Comparison of ENCODE assay signal across 9 cellular contexts in the genomic region with DNA sequence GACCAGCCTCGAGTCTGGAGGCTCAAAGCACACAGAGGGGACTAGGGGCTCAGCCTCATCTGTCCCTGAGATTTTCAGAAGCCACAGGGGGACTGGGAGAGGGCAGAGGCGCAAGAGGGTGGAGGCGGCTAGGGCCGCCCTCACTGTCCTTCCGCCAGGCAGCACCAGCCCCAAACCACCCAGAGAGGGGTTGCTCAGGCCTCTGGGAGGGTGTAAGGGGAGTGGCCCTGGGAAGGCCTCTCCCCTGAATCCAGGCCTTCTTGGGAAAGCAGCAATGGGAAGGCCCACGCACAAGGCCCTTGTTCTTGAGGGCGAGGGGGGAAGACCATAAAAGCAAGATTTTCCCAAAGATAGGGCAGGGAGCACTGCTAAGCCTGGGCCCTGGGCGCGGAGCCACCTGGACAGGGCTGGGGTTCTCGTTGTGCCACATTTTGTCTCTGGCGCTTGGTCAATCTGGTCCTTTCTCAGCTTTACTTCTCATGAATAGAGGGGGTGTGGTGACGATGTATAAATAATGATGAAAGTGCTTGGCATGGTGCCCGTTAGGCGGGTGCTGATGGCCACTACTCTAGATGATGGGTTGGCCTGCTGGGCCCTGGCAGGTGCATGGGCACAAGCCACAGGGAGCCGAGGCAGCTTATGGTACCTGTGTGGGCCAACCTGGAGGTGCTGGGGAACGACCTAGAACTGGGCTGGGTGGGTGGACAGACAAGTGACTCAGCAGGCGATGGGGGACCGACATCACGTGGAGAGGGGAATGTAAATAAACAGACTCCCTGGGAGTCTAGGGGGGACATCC. TPM values are rescaled to one million over a fixed set of nuclear protein-coding genes. Genes with fewer than 3 reads are reported as not detected.
A peak's percentile ranks its signal among the peaks of the same experiment; 100 is the strongest.
DNase-seq lines count a peak whose midpoint lies in the region; ATAC-seq and TF ChIP-seq lines count a peak whose summit lies in the region.
"Had no signal": no experiment of that assay in that cellular context is flagged by ENCODE, and none has a peak within 500 bp of the region (broad histone marks: within the 10 kb centered on the region; RNA-seq: fewer than 3 reads in every experiment).

No MANE protein-coding gene starts in this region.

- H3K4me1 Mint-ChIP-seq in effector memory CD8-positive, alpha-beta T cell (ENCODE audit: low read depth in 2 of 2), result peaks cover 26 to 37% of the 10 kb centered on the region in 2 donors
- H3K4me1 Mint-ChIP-seq in naive thymus-derived CD4-positive, alpha-beta T cell, result peaks cover 34 to 61% (median 52%) of the 10 kb centered on the region in 7 donors
- H3K4me1 Mint-ChIP-seq in activated CD8-positive, alpha-beta T cell treated with anti-CD3 and anti-CD28 coated beads for 36 hours (ENCODE audit: low read depth), result peaks cover 36% of the 10 kb centered on the region

- H3K27me3 ChIP-seq in naive thymus-derived CD4-positive, alpha-beta T cell (ENCODE audit: control insufficient read depth in 2 of 2, insufficient read depth in 2 of 2, low read length in 2 of 2), result no peaks in the 10 kb centered on the region

- H3K4me3 ChIP-seq in naive thymus-derived CD4-positive, alpha-beta T cell (ENCODE audit: low read length), result no peak overlapping the region

- no peaks in the 10 kb centered on the region for H3K9me3 Mint-ChIP-seq in effector memory CD8-positive, alpha-beta T cell
- no peaks in the 10 kb centered on the region for H3K9me3 Mint-ChIP-seq in naive thymus-derived CD4-positive, alpha-beta T cell
- no peaks in the 10 kb centered on the region for H3K9me3 Mint-ChIP-seq in activated CD8-positive, alpha-beta T cell treated with anti-CD3 and anti-CD28 coated beads for 36 hours

- peaks cover 12 to 36% of the 10 kb centered on the region in 2 donors for H3K4me1 ChIP-seq in naive thymus-derived CD4-positive, alpha-beta T cell (ENCODE audit: control insufficient read depth in 2 of 2, insufficient read depth in 2 of 2, low read length in 2 of 2)

- H3K36me3 Mint-ChIP-seq in effector memory CD8-positive, alpha-beta T cell (ENCODE audit: insufficient read depth), result peaks cover 10% of the 10 kb centered on the region
- peaks cover 0 to 20% (median 3%) of the 10 kb centered on the region in 5 donors for H3K36me3 Mint-ChIP-seq in naive thymus-derived CD4-positive, alpha-beta T cell
- peaks cover 18% of the 10 kb centered on the region for H3K36me3 Mint-ChIP-seq in activated CD8-positive, alpha-beta T cell treated with anti-CD3 and anti-CD28 coated beads for 36 hours (ENCODE audit: low read depth)

- H3K27ac Mint-ChIP-seq in effector memory CD8-positive, alpha-beta T cell, result peak overlapping the region; percentile 71 to 84
- peak overlapping the region in 4 of 9 donors; percentile 16 to 88 (median 58) for H3K27ac Mint-ChIP-seq in naive thymus-derived CD4-positive, alpha-beta T cell
- H3K27ac Mint-ChIP-seq in activated CD8-positive, alpha-beta T cell treated with anti-CD3 and anti-CD28 coated beads for 36 hours, result no peak overlapping the region

- no peaks in the 10 kb centered on the region for H3K9me3 ChIP-seq in naive thymus-derived CD4-positive, alpha-beta T cell (ENCODE audit: control insufficient read depth in 2 of 3, low read length in 3 of 3)
- H3K9me3 ChIP-seq: neutrophil had no signal

- no peak for TF ChIP-seq CTCF in activated CD8-positive, alpha-beta T cell treated with anti-CD3 and anti-CD28 coated beads for 36 hours (IDR thresholded peaks at IDR 0.05)

- H3K4me3 Mint-ChIP-seq in effector memory CD8-positive, alpha-beta T cell, result no peak overlapping the region
- no peak overlapping the region for H3K4me3 Mint-ChIP-seq in naive thymus-derived CD4-positive, alpha-beta T cell
- H3K4me3 Mint-ChIP-seq in activated CD8-positive, alpha-beta T cell treated with anti-CD3 and anti-CD28 coated beads for 36 hours, result no peak overlapping the region

- H3K27ac ChIP-seq in naive thymus-derived CD4-positive, alpha-beta T cell (ENCODE audit: low read depth, low read length), result no peak overlapping the region
- H3K27ac ChIP-seq: neutrophil had no signal

- DNase-seq in left cardiac atrium (peak; percentile 25), Right ventricle myocardium inferior (ENCODE audit: missing footprints) (no peak), NCI-H748 treated with DMSO at 0.1 percent for 48 hours (lab: John Stamatoyannopoulos, UW) (peak; percentile 47)
- DNase-seq in effector memory CD8-positive, alpha-beta T cell, result no peak
- no peak for DNase-seq in naive thymus-derived CD4-positive, alpha-beta T cell
- DNase-seq in activated CD8-positive, alpha-beta T cell treated with anti-CD3 and anti-CD28 coated beads for 36 hours, result no peak

- no peaks in the 10 kb centered on the region for H3K27me3 Mint-ChIP-seq in effector memory CD8-positive, alpha-beta T cell
- H3K27me3 Mint-ChIP-seq in naive thymus-derived CD4-positive, alpha-beta T cell, result peaks cover 0 to 2% (median 0%) of the 10 kb centered on the region in 5 donors
- no peaks in the 10 kb centered on the region for H3K27me3 Mint-ChIP-seq in activated CD8-positive, alpha-beta T cell treated with anti-CD3 and anti-CD28 coated beads for 36 hours

- CTCF ChIA-PET in naive thymus-derived CD4-positive, alpha-beta T cell (lab: Charles Lee), result interaction anchor here (0.6 to 1.8 kb wide), 11 partner anchors 8 to 79 kb away, joined by 3 to 8 read pairs (median 4); no protein-coding TSS in a partner anchor
- CTCF ChIA-PET in activated CD8-positive, alpha-beta T cell treated with anti-CD3 and anti-CD28 coated beads for 36 hours (lab: Charles Lee), result interaction anchor here (0.6 to 2.7 kb wide), 30 partner anchors 8 to 479 kb away, joined by 3 to 14 read pairs (median 4); partner anchors contain the start of genes PTK6 and TPD52L2

- H3K36me3 ChIP-seq in naive thymus-derived CD4-positive, alpha-beta T cell (ENCODE audit: control insufficient read depth in 2 of 3, insufficient read depth in 3 of 3, low read length in 3 of 3), result peaks cover 0 to 14% (median 0%) of the 10 kb centered on the region in 3 experiments
- H3K36me3 ChIP-seq: neutrophil had no signal

- ATAC-seq in left cardiac atrium, result no peak
- no peak for ATAC-seq in Right ventricle myocardium inferior
- ATAC-seq in effector memory CD8-positive, alpha-beta T cell (replicated peaks), result no peak
- ATAC-seq in GM19463 (IDR thresholded peaks at IDR 0.05; ENCODE audit: unreplicated experiment), result no peak
- ATAC-seq in GM21447 (IDR thresholded peaks at IDR 0.05; ENCODE audit: unreplicated experiment), result no peak
- ATAC-seq in naive thymus-derived CD4-positive, alpha-beta T cell, result no peak
- no peak for ATAC-seq in activated CD8-positive, alpha-beta T cell treated with anti-CD3 and anti-CD28 coated beads for 36 hours

- POLR2A ChIA-PET in naive thymus-derived CD4-positive, alpha-beta T cell (lab: Charles Lee), result interaction anchor here (1.3 to 1.4 kb wide), 2 partner anchors 62 to 347 kb away, joined by 4 read pairs; no protein-coding TSS in a partner anchor
- POLR2A ChIA-PET in activated CD8-positive, alpha-beta T cell treated with anti-CD3 and anti-CD28 coated beads for 36 hours (lab: Charles Lee), result interaction anchor here (0.7 to 1.3 kb wide), 4 partner anchors 8 to 39 kb away, joined by 3 to 7 read pairs (median 4); partner anchors contain the start of gene UCKL1

- intact Hi-C loops in left cardiac atrium (cut with DNase I) (loop anchor here (5.0 kb wide), 3 partner anchors 67 to 437 kb away; partner anchors contain the start of gene PTK6 (in 2 of the 2)), Right ventricle myocardium inferior (cut with DNase I) (loop anchor here (5.0 to 10.0 kb wide), 3 partner anchors 108 to 347 kb away; partner anchors contain the start of genes GMEB2, LKAAEAR1 and OPRL1)
- intact Hi-C loops in naive thymus-derived CD4-positive, alpha-beta T cell (cut with micrococcal nuclease), result loop anchor here (1.0 to 5.0 kb wide), 11 partner anchors 18 to 702 kb away; partner anchors contain the start of genes ARFGAP1 (in 1 of the 2), ARFRP1 (in 1 of the 2), LIME1 (in 1 of the 2) and PTK6 (in 1 of the 2)
- intact Hi-C loops in activated CD8-positive, alpha-beta T cell treated with anti-CD3 and anti-CD28 coated beads for 36 hours (cut with micrococcal nuclease), result loop anchor here (5.0 to 10.0 kb wide), 2 partner anchors 90 to 187 kb away; partner anchors contain the start of gene TCEA2

RNA-seq across cellular contexts. Expression of gene SAMD10, which starts 4.8 kb away (rescaled TPM):
- 1 to 10 TPM; 2.7 to 3.8 TPM for total RNA-seq in left cardiac atrium
- 5.7 TPM for total RNA-seq in Right ventricle myocardium inferior
- total RNA-seq in naive thymus-derived CD4-positive, alpha-beta T cell, result 10 to 100 TPM; 10.2 to 37.8 (median 22.7) TPM
- 10 to 100 TPM; 11.5 to 14.2 TPM for polyA plus RNA-seq in naive thymus-derived CD4-positive, alpha-beta T cell
- 10 to 100 TPM; 17.4 to 17.5 TPM for total RNA-seq in activated CD8-positive, alpha-beta T cell treated with anti-CD3 and anti-CD28 coated beads for 36 hours

RNA-seq across cellular contexts. Expression of gene ZNF512B, which starts 4.9 kb away (rescaled TPM):
- 10 to 100 TPM; 11.7 to 14.5 TPM for total RNA-seq in left cardiac atrium
- 12.2 TPM for total RNA-seq in Right ventricle myocardium inferior
- 10 to 100 TPM; 17.7 to 29.8 (median 26.3) TPM for total RNA-seq in naive thymus-derived CD4-positive, alpha-beta T cell
- 1 to 10 TPM; 1.1 to 2.4 TPM for polyA plus RNA-seq in naive thymus-derived CD4-positive, alpha-beta T cell
- 1 to 10 TPM; 7.5 to 8.6 TPM for total RNA-seq in activated CD8-positive, alpha-beta T cell treated with anti-CD3 and anti-CD28 coated beads for 36 hours

RNA-seq across cellular contexts. Expression of gene PRPF6, which starts 6.3 kb away (rescaled TPM):
- 10 to 100 TPM; 38.8 to 43.9 TPM for total RNA-seq in left cardiac atrium
- 46.4 TPM for total RNA-seq in Right ventricle myocardium inferior
- 10 to 100 TPM; 71.2 to 95.8 (median 82.9) TPM for total RNA-seq in naive thymus-derived CD4-positive, alpha-beta T cell
- polyA plus RNA-seq in naive thymus-derived CD4-positive, alpha-beta T cell, result 100 to 1,000 TPM in 1 of 2 donors, 10 to 100 TPM in 1; 86.9 to 127 TPM
- 10 to 100 TPM; 53.0 to 55.5 TPM for total RNA-seq in activated CD8-positive, alpha-beta T cell treated with anti-CD3 and anti-CD28 coated beads for 36 hours

RNA-seq across cellular contexts. Expression of gene UCKL1, which starts 18.4 kb away (rescaled TPM):
- total RNA-seq in left cardiac atrium, result 10 to 100 TPM; 30.8 to 32.4 TPM
- 52.0 TPM for total RNA-seq in Right ventricle myocardium inferior
- total RNA-seq in naive thymus-derived CD4-positive, alpha-beta T cell, result 10 to 100 TPM; 42.0 to 49.0 (median 46.6) TPM
- polyA plus RNA-seq in naive thymus-derived CD4-positive, alpha-beta T cell, result 10 to 100 TPM; 20.5 to 33.0 TPM
- total RNA-seq in activated CD8-positive, alpha-beta T cell treated with anti-CD3 and anti-CD28 coated beads for 36 hours, result 10 to 100 TPM; 31.5 to 32.6 TPM

Comparison
In these comparisons a context has a peak if more than half of its experiments do, and no peak if none do; other contexts are left out.
1. DNase-seq: peak in left cardiac atrium (single experiment) and NCI-H748 treated with DMSO at 0.1 percent for 48 hours (single experiment); none in Right ventricle myocardium inferior (single experiment), effector memory CD8-positive, alpha-beta T cell (0 of 3), naive thymus-derived CD4-positive, alpha-beta T cell (0 of 9) and activated CD8-positive, alpha-beta T cell treated with anti-CD3 and anti-CD28 coated beads for 36 hours (single experiment).